ENCODE assay signal across 1 cellular context in genomic region chr18:23452728-23453656, GRCh38.
TF ChIP-seq lines count a peak whose summit lies in the region.

A gene with protein sequence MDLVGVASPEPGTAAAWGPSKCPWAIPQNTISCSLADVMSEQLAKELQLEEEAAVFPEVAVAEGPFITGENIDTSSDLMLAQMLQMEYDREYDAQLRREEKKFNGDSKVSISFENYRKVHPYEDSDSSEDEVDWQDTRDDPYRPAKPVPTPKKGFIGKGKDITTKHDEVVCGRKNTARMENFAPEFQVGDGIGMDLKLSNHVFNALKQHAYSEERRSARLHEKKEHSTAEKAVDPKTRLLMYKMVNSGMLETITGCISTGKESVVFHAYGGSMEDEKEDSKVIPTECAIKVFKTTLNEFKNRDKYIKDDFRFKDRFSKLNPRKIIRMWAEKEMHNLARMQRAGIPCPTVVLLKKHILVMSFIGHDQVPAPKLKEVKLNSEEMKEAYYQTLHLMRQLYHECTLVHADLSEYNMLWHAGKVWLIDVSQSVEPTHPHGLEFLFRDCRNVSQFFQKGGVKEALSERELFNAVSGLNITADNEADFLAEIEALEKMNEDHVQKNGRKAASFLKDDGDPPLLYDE (plus strand): TSS chr18:23453287. CDS start chr18:23453440, 153 bp downstream.

TF ChIP-seq in GM12878, 131 proteins besides CTCF, POLR2A, EP300 and RAD21 (continued from another document and continues in another):
- TF ChIP-seq STAT3 (IDR thresholded peaks at IDR 0.05; ENCODE audit: low read depth, low read length) (no peak), MYB (IDR thresholded peaks at IDR 0.05; ENCODE audit: borderline replicate concordance, low read depth, low read length) (no peak), NFYA (IDR thresholded peaks at IDR 0.05; ENCODE audit: borderline replicate concordance, low read depth, low read length) (no peak), ZZZ3 (IDR thresholded peaks at IDR 0.05; ENCODE audit: control insufficient read depth, insufficient read length, low read depth) (no peak), CREB1 (IDR thresholded peaks at IDR 0.05; ENCODE audit: low read depth) (peak; percentile 56), MXI1 (IDR thresholded peaks at IDR 0.05; ENCODE audit: low read depth, low read length) (peak; percentile 89), SIX5 (IDR thresholded peaks at IDR 0.05; ENCODE audit: low read depth, low read length, severe bottlenecking) (peak; percentile 21), ZBTB11 (CRISPR knock-in tag; IDR thresholded peaks at IDR 0.05) (no peak), ZNF207 (IDR thresholded peaks at IDR 0.05; ENCODE audit: borderline replicate concordance) (no peak), TCF3 (IDR thresholded peaks at IDR 0.05; ENCODE audit: borderline replicate concordance, insufficient read depth, low read depth, low read length) (peak; percentile 65; the same call in 1 of the 2 replicates), SMAD5 (IDR thresholded peaks at IDR 0.05; ENCODE audit: low read depth) (peak; percentile 69; the same call in 1 of the 2 replicates), IKZF1 (conservative IDR thresholded peaks at IDR 0.05) (peak; percentile 58), BMI1 (IDR thresholded peaks at IDR 0.05; ENCODE audit: borderline replicate concordance) (no peak), HSF1 (IDR thresholded peaks at IDR 0.05; ENCODE audit: low read depth, low read length) (no peak), CHD1 (IDR thresholded peaks at IDR 0.05; ENCODE audit: low read depth, low read length) (no peak), LARP7 (IDR thresholded peaks at IDR 0.05) (peak; percentile 22; the same call in 1 of the 2 replicates), TARDBP (IDR thresholded peaks at IDR 0.05; ENCODE audit: borderline replicate concordance) (no peak), ATF2 (IDR thresholded peaks at IDR 0.05; ENCODE audit: low read length) (no peak), WRNIP1 (IDR thresholded peaks at IDR 0.05; ENCODE audit: borderline replicate concordance, low read depth, low read length) (no peak), JUNB (IDR thresholded peaks at IDR 0.05) (no peak), TAF1 (IDR thresholded peaks at IDR 0.05; ENCODE audit: borderline replicate concordance, low read depth, low read length) (peak; percentile 51; the same call in 1 of the 2 replicates), NR2C1 (IDR thresholded peaks at IDR 0.05) (peak; percentile 63), RELA (IDR thresholded peaks at IDR 0.05; ENCODE audit: borderline replicate concordance, partially characterized antibody) (no peak), YBX1 (IDR thresholded peaks at IDR 0.05) (no peak), ZNF384 (IDR thresholded peaks at IDR 0.05; ENCODE audit: borderline replicate concordance, low read depth, low read length) (no peak), CBX5 (IDR thresholded peaks at IDR 0.05; ENCODE audit: low read depth) (no peak), ZBED1 (IDR thresholded peaks at IDR 0.05; ENCODE audit: borderline replicate concordance) (no peak), SREBF1 (IDR thresholded peaks at IDR 0.05; ENCODE audit: low read length) (no peak), SRF (IDR thresholded peaks at IDR 0.05; ENCODE audit: low read depth in 2 of 2, low read length in 2 of 2) (no peak), JUND (IDR thresholded peaks at IDR 0.05; ENCODE audit: low read depth, low read length) (no peak), RAD51 (IDR thresholded peaks at IDR 0.05) (peak; percentile 94), SP1 (IDR thresholded peaks at IDR 0.05; ENCODE audit: low read depth, low read length) (no peak), HDAC2 (IDR thresholded peaks at IDR 0.05) (no peak), SPI1 (IDR thresholded peaks at IDR 0.05; ENCODE audit: borderline replicate concordance, insufficient read depth, low read depth, low read length) (0 out of 2 replicates have a peak, but pooled peaks have one; percentile 22), KDM1A (IDR thresholded peaks at IDR 0.05; ENCODE audit: borderline replicate concordance) (no peak), NFXL1 (IDR thresholded peaks at IDR 0.05; ENCODE audit: borderline replicate concordance) (no peak), ZNF24 (IDR thresholded peaks at IDR 0.05) (no peak), FOXK2 (IDR thresholded peaks at IDR 0.05) (no peak), ZBTB33 (IDR thresholded peaks at IDR 0.05) (no peak), IKZF2 (IDR thresholded peaks at IDR 0.05) (peak; percentile 45 to 57; a peak in 3 of 4 replicates), REST (IDR thresholded peaks at IDR 0.05; ENCODE audit: low read depth, low read length) (no peak), MYC (IDR thresholded peaks at IDR 0.05; ENCODE audit: insufficient read depth, insufficient read length, insufficient replicate concordance, low read length, severe bottlenecking) (no peak), SMARCA5 (IDR thresholded peaks at IDR 0.05) (no peak)
- TF ChIP-seq, protein P1, sequence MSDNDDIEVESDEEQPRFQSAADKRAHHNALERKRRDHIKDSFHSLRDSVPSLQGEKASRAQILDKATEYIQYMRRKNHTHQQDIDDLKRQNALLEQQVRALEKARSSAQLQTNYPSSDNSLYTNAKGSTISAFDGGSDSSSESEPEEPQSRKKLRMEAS (IDR thresholded peaks at IDR 0.05; ENCODE audit: low read depth, low read length) = peak; percentile 78
- TF ChIP-seq, protein P2, sequence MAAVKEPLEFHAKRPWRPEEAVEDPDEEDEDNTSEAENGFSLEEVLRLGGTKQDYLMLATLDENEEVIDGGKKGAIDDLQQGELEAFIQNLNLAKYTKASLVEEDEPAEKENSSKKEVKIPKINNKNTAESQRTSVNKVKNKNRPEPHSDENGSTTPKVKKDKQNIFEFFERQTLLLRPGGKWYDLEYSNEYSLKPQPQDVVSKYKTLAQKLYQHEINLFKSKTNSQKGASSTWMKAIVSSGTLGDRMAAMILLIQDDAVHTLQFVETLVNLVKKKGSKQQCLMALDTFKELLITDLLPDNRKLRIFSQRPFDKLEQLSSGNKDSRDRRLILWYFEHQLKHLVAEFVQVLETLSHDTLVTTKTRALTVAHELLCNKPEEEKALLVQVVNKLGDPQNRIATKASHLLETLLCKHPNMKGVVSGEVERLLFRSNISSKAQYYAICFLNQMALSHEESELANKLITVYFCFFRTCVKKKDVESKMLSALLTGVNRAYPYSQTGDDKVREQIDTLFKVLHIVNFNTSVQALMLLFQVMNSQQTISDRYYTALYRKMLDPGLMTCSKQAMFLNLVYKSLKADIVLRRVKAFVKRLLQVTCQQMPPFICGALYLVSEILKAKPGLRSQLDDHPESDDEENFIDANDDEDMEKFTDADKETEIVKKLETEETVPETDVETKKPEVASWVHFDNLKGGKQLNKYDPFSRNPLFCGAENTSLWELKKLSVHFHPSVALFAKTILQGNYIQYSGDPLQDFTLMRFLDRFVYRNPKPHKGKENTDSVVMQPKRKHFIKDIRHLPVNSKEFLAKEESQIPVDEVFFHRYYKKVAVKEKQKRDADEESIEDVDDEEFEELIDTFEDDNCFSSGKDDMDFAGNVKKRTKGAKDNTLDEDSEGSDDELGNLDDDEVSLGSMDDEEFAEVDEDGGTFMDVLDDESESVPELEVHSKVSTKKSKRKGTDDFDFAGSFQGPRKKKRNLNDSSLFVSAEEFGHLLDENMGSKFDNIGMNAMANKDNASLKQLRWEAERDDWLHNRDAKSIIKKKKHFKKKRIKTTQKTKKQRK (IDR thresholded peaks at IDR 0.05; ENCODE audit: low read depth, low read length) = no peak
- TF ChIP-seq, protein P3, sequence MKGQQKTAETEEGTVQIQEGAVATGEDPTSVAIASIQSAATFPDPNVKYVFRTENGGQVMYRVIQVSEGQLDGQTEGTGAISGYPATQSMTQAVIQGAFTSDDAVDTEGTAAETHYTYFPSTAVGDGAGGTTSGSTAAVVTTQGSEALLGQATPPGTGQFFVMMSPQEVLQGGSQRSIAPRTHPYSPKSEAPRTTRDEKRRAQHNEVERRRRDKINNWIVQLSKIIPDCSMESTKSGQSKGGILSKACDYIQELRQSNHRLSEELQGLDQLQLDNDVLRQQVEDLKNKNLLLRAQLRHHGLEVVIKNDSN (IDR thresholded peaks at IDR 0.05; ENCODE audit: borderline replicate concordance, extremely low read length, insufficient read depth, low read depth, low read length) = peak; percentile 83
